9 cellular contexts compared by ENCODE assay signal in genomic region chr12:123571343-123571813, GRCh38. TPM values are rescaled to one million over a fixed set of nuclear protein-coding genes. Genes with fewer than 3 reads are reported as not detected.
DNase-seq lines count a peak whose midpoint lies in the region; ATAC-seq and TF ChIP-seq lines count a peak whose summit lies in the region.
"Had no signal": no experiment of that assay in that cellular context is flagged by ENCODE, and none has a peak within 500 bp of the region (broad histone marks: within the 10 kb centered on the region; RNA-seq: fewer than 3 reads in every experiment).

No MANE protein-coding gene starts in this region.

- ATAC-seq in GM19395 (IDR thresholded peaks at IDR 0.05; ENCODE audit: unreplicated experiment) = no peak
- no peak for ATAC-seq in HG02938 (IDR thresholded peaks at IDR 0.05; ENCODE audit: unreplicated experiment)

- DNase-seq in Ammon's horn (ENCODE audit: low spot score) = peak; percentile 29
- peak; percentile 51 for DNase-seq in NCI-H2171 (lab: John Stamatoyannopoulos, UW)
- peak; percentile 93 for DNase-seq in choroid plexus epithelial cell (ENCODE audit: low read depth)
- DNase-seq in lower leg skin (ENCODE audit: low spot score in 2 of 2) = peak; percentile 61 to 86
- DNase-seq in NCI-H526 treated with DMSO at 0.1 percent for 48 hours (lab: John Stamatoyannopoulos, UW) = no peak
- DNase-seq in NCI-H2107 treated with DMSO at 0.1 percent for 48 hours (lab: John Stamatoyannopoulos, UW; ENCODE audit: unreplicated experiment) = no peak

- TF ChIP-seq CTCF in choroid plexus epithelial cell (conservative IDR thresholded peaks at IDR 0.05; ENCODE audit: low read depth, low read length) (no peak), lower leg skin (IDR thresholded peaks at IDR 0.05) (no peak)

- TF ChIP-seq POLR2A in lower leg skin (IDR thresholded peaks at IDR 0.05) = no peak

- 24 to 30% methylated on average over 4 of the region's 4 CpGs for WGBS in lower leg skin, 2 donors

- H3K4me3 ChIP-seq in choroid plexus epithelial cell (ENCODE audit: low read depth, low read length) = no peak overlapping the region
- no peak overlapping the region for H3K4me3 ChIP-seq in lower leg skin (ENCODE audit: low read depth, poor library complexity, severe bottlenecking)
- H3K4me3 ChIP-seq: suprapubic skin had no signal

- intact Hi-C loops in lower leg skin (cut with DNase I; ENCODE audit: low total_unique reads) = no loop called here

RNA-seq across cellular contexts. Expression of gene TMED2, which starts 13.0 kb away (rescaled TPM):
- 100 to 1,000 TPM in 2 of 4 donors, 10 to 100 TPM in 2; 64.9 to 114 (median 96.5) TPM for total RNA-seq in lower leg skin

RNA-seq across cellular contexts. Expression of gene DDX55, which starts 30.5 kb away (rescaled TPM):
- 10 to 100 TPM; 15.7 to 67.6 (median 21.0) TPM for total RNA-seq in lower leg skin

RNA-seq across cellular contexts. Expression of gene RILPL1, which starts 37.9 kb away (rescaled TPM):
- 10 to 100 TPM; 12.0 to 27.9 (median 15.4) TPM for total RNA-seq in lower leg skin

Comparison
In these comparisons a context has a peak if more than half of its experiments do, and no peak if none do; other contexts are left out.
1. DNase-seq: peak in Ammon's horn (single experiment), NCI-H2171 (single experiment), choroid plexus epithelial cell (single experiment) and lower leg skin (2 of 2); none in NCI-H526 treated with DMSO at 0.1 percent for 48 hours (single experiment) and NCI-H2107 treated with DMSO at 0.1 percent for 48 hours (single experiment).